8 cellular contexts compared by ENCODE assay signal in the genomic region with DNA sequence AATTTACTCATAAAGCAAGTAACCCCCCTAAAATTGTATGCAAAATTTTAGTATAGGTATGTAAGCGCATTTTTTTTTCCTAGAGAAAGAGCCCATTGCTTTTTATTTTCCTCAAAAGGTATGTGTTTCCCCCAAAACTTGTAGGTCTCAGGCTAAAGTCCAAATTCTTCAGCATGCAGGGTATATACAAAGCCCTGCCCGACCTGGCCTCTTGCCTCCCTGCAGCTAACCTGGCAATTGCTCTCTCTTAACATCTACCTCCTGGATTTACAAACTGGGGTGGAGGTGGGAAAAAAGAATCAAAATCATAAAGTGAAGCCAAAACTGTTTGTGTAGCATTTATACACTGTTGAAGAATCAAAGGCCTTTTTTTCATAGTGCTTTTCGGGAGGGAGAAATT.
DNase-seq lines count a peak whose midpoint lies in the region; ATAC-seq and TF ChIP-seq lines count a peak whose summit lies in the region.

No MANE protein-coding gene starts in this region.

- no peak for DNase-seq in HL-60 (ENCODE audit: low read depth in 1 of 2, low spot score in 1 of 2)
- DNase-seq in astrocyte of the spinal cord (ENCODE audit: low read depth, low spot score) = no peak
- no peak for DNase-seq in NCI-H1105 (lab: John Stamatoyannopoulos, UW)
- DNase-seq in NCI-H1436 (lab: John Stamatoyannopoulos, UW) = no peak
- no peak for DNase-seq in A172 (ENCODE audit: low spot score)

- H3K4me3 ChIP-seq in HL-60 (replicated peaks; ENCODE audit: insufficient read depth, low read length) = peak overlapping the region; percentile 76
- peak overlapping the region; percentile 63 for H3K4me3 ChIP-seq in astrocyte of the spinal cord (ENCODE audit: low read depth, low read length)
- peak overlapping the region; percentile 97 for H3K4me3 ChIP-seq in mononuclear cell (ENCODE audit: low read length)

- TF ChIP-seq CTCF in 22Rv1 (IDR thresholded peaks at IDR 0.05) = no peak
- no peak for TF ChIP-seq CTCF in HL-60 (IDR thresholded peaks at IDR 0.05; ENCODE audit: insufficient read depth, low read length)
- no peak for TF ChIP-seq CTCF in astrocyte of the spinal cord (IDR thresholded peaks at IDR 0.05; ENCODE audit: low read depth, low read length)

- H3K9me3 ChIP-seq in mononuclear cell (ENCODE audit: low read depth, low read length) = no peaks in the 10 kb centered on the region

- in situ Hi-C loops in astrocyte of the spinal cord (cut with HindIII; ENCODE audit: low sequenced_read_pairs) = no loop called here

- peaks cover 59% of the 10 kb centered on the region for H3K4me1 ChIP-seq in mononuclear cell (ENCODE audit: insufficient read depth, low read length)

- H3K27me3 ChIP-seq in HL-60 (ENCODE audit: insufficient read depth, poor library complexity, severe bottlenecking) (no peaks in the 10 kb centered on the region), mononuclear cell (ENCODE audit: insufficient read depth, low read length) (peaks cover 6% of the 10 kb centered on the region)

- ATAC-seq in activated CD4-positive, CD25-positive, alpha-beta regulatory T cell treated with anti-CD3 and anti-CD28 coated beads, Interleukin-2, amount 50 U/mL, for 24 hours = no peak

- H3K27ac ChIP-seq in 22Rv1 (peak overlapping the region; percentile 91), HL-60 (replicated peaks) (peak overlapping the region; percentile 99)
